Comparison of ENCODE assay signal across 8 cellular contexts in the genomic region with DNA sequence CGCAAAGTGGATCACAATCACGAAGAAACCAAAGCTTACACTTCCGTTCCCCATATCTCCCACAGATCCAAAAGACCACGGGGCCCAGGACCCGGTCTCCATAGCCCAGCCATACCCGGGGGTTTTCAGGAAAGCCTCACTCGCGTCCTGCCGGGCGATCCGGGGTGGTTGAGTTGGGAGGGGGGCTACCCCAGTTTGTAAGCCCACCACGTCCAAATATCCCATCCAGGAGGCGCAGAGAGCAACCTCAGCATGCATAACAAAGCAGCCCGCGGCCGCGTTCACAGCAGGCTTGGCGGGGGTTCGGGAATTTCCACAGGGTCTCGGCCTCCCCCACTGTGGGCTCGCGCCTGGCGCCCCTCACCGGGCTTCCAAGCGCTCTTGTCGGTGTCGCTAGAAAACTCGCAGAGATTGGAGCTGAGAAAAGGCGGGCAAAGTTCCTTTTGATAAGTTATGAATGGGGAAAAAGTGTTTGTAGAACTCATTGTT. TPM values are rescaled to one million over a fixed set of nuclear protein-coding genes. Genes with fewer than 3 reads are reported as not detected.
A peak's percentile ranks its signal among the peaks of the same experiment; 100 is the strongest.
DNase-seq lines count a peak whose midpoint lies in the region; ATAC-seq, FAIRE-seq and TF ChIP-seq lines count a peak whose summit lies in the region.

No MANE protein-coding gene starts in this region.

- H3K4me3 ChIP-seq in HEK293 (ENCODE audit: low read depth, low read length) (peak overlapping the region; percentile 83), SK-N-SH (ENCODE audit: low read depth in 2 of 2, low read length in 1 of 2) (peak overlapping the region; percentile 71 to 95), heart right ventricle (peak overlapping the region; percentile 32 to 73 (median 58)), skin epidermis (peak overlapping the region; percentile 41 to 58 (median 46)), small intestine (ENCODE audit: low read depth in 1 of 2, low read length in 2 of 2) (peak overlapping the region in 1 of 2 donors; percentile 49)

- 0 out of 2 replicates have a peak, but pooled peaks cover 2% of the 10 kb centered on the region for H3K36me3 ChIP-seq in ES-I3 (ENCODE audit: insufficient read depth, low read length)
- H3K36me3 ChIP-seq in HEK293 (ENCODE audit: control insufficient read depth in 2 of 2, insufficient read depth in 1 of 2, low read length in 2 of 2) = peaks cover 0 to 40% of the 10 kb centered on the region in 2 experiments; a peak in 2 of 3 replicates
- peaks cover 0 to 8% of the 10 kb centered on the region in 2 experiments for H3K36me3 ChIP-seq in SK-N-SH (replicated peaks in 1 of 2; ENCODE audit: control insufficient read depth in 1 of 2, insufficient read depth in 2 of 2, low read length in 1 of 2)
- peaks cover 0 to 19% (median 0%) of the 10 kb centered on the region in 9 donors for H3K36me3 ChIP-seq in heart right ventricle
- H3K36me3 ChIP-seq in small intestine (ENCODE audit: control insufficient read depth in 2 of 2, insufficient read depth in 2 of 2, low read length in 2 of 2) = no peaks in the 10 kb centered on the region

- H3F3A ChIP-seq in SK-N-SH (replicated peaks; ENCODE audit: insufficient read depth) = peaks cover 8% of the 10 kb centered on the region

- TF ChIP-seq CTCF in HEK293 (tag by site-specific recombination; IDR thresholded peaks at IDR 0.05) (no peak), SK-N-SH (IDR thresholded peaks at IDR 0.05) (no peak), heart right ventricle (IDR thresholded peaks at IDR 0.05) (no peak)

- CTCF ChIA-PET in HEK293 (lab: Yijun Ruan, JAX) (interaction anchor here (1.0 to 4.8 kb wide), 3 partner anchors 9 to 23 kb away, joined by 3 to 25 read pairs (median 3); partner anchors contain the start of genes CCDC116 and SDF2L1), SK-N-SH (lab: Yijun Ruan, JAX) (interaction anchor here (0.9 to 3.8 kb wide), 2 partner anchors 9 to 22 kb away, joined by 4 to 23 read pairs; partner anchors contain the start of gene SDF2L1)

- POLR2A ChIA-PET in HEK293 (lab: Yijun Ruan, JAX) (interaction anchor here (0.6 to 3.2 kb wide), 4 partner anchors 9 to 61 kb away, joined by 4 to 18 read pairs (median 9); partner anchors contain the start of genes PPIL2 and SDF2L1), SK-N-SH (lab: Yijun Ruan, JAX) (interaction anchor here (1.5 kb wide), 2 partner anchors 9 to 14 kb away, joined by 6 read pairs; partner anchors contain the start of genes PPIL2 and SDF2L1)

- H3K27ac ChIP-seq in HEK293 (ENCODE audit: extremely low read depth, low read depth, low read length) (peak overlapping the region; percentile 27; the same call in 1 of the 2 replicates), SK-N-SH (ENCODE audit: low read depth in 2 of 2, low read length in 1 of 2) (peak overlapping the region; percentile 63 to 67), heart right ventricle (peak overlapping the region in 3 of 10 donors; percentile 5 to 65 (median 52)), skin epidermis (peak overlapping the region in 4 of 21 experiments; percentile 10 to 66 (median 56)), small intestine (ENCODE audit: low read depth in 1 of 2, low read length in 1 of 2) (peak overlapping the region in 1 of 2 donors; percentile 8)

- H2AFZ ChIP-seq in SK-N-SH (ENCODE audit: low read depth) = peak overlapping the region; percentile 98

- peaks cover 15% of the 10 kb centered on the region for H3K79me2 ChIP-seq in SK-N-SH (ENCODE audit: insufficient read depth)

- no peak for FAIRE-seq in small intestine (lab: Jason Lieb, UNC)

- no peaks in the 10 kb centered on the region for H3K9me3 ChIP-seq in ES-I3 (ENCODE audit: control insufficient read depth, insufficient read depth, low read length)
- no peaks in the 10 kb centered on the region for H3K9me3 ChIP-seq in HEK293 (ENCODE audit: control insufficient read depth, insufficient read depth, low read depth, low read length)
- no peaks in the 10 kb centered on the region for H3K9me3 ChIP-seq in SK-N-SH
- no peaks in the 10 kb centered on the region for H3K9me3 ChIP-seq in heart right ventricle
- no peaks in the 10 kb centered on the region for H3K9me3 ChIP-seq in small intestine (ENCODE audit: control insufficient read depth, low read depth)

- H3K4me1 ChIP-seq in ES-I3 (ENCODE audit: insufficient read depth, low read length) (no peaks in the 10 kb centered on the region), HEK293 (ENCODE audit: control insufficient read depth, insufficient read depth, low read length) (no peaks in the 10 kb centered on the region), SK-N-SH (ENCODE audit: control insufficient read depth in 1 of 2, insufficient read depth in 2 of 2, low read depth in 1 of 2, low read length in 1 of 2) (peaks cover 8 to 16% of the 10 kb centered on the region in 2 experiments; a peak in 2 of 4 replicates), heart right ventricle (peaks cover 5 to 33% (median 22%) of the 10 kb centered on the region in 9 donors), small intestine (ENCODE audit: control insufficient read depth in 2 of 2, insufficient read depth in 1 of 2, low read depth in 1 of 2, low read length in 1 of 2) (peaks cover 0 to 6% of the 10 kb centered on the region in 2 donors)

- TF ChIP-seq RAD21 in SK-N-SH (IDR thresholded peaks at IDR 0.05; ENCODE audit: low read length) = no peak

- ATAC-seq in heart right ventricle = peak; percentile 2 to 21 (median 8)

- no peak for TF ChIP-seq EP300 in SK-N-SH (IDR thresholded peaks at IDR 0.05; ENCODE audit: borderline replicate concordance in 1 of 2, low read depth in 1 of 2, low read length in 1 of 2)

- H4K20me1 ChIP-seq in SK-N-SH (ENCODE audit: insufficient read depth) = no peaks in the 10 kb centered on the region

- peak overlapping the region; percentile 100 for H3K4me2 ChIP-seq in SK-N-SH

- peak overlapping the region; percentile 99 for H3K9ac ChIP-seq in ES-I3 (ENCODE audit: low read depth, low read length)
- peak overlapping the region; percentile 83 for H3K9ac ChIP-seq in SK-N-SH

- no peaks in the 10 kb centered on the region for H3K27me3 ChIP-seq in SK-N-SH (ENCODE audit: insufficient read depth)
- H3K27me3 ChIP-seq in heart right ventricle = no peaks in the 10 kb centered on the region
- H3K27me3 ChIP-seq in small intestine (ENCODE audit: control insufficient read depth in 2 of 2, insufficient read depth in 2 of 2, low read length in 2 of 2) = no peaks in the 10 kb centered on the region

- intact Hi-C loops in heart right ventricle (cut with DNase I) = no loop called here

- DNase-seq in SK-N-SH (peak; percentile 71), heart right ventricle (no peak), HCEC 1CT (no peak), COR-L47 (lab: John Stamatoyannopoulos, UW) (no peak), small intestine (no peak)

- no peaks in the 10 kb centered on the region for H3K9me2 ChIP-seq in SK-N-SH

- WGBS in SK-N-SH (ENCODE audit: low lambda C conversion rate) = 1% methylated on average over 23 of the region's 29 CpGs
- 1% methylated on average over 29 of the region's 29 CpGs for WGBS in heart right ventricle, 2 donors
- WGBS in small intestine, 3 donors = 1% methylated on average over 29 of the region's 29 CpGs

TF ChIP-seq in SK-N-SH, 30 proteins besides CTCF, POLR2A, EP300 and RAD21:
- TF ChIP-seq CHD2 (IDR thresholded peaks at IDR 0.05; ENCODE audit: low read length, partially characterized antibody) = no peak
TF ChIP-seq in SK-N-SH: peak in this region for 0.

RNA-seq across cellular contexts. Expression of gene SDF2L1, which starts 9.5 kb away (rescaled TPM):
- polyA plus RNA-seq in SK-N-SH (2012; rRNA removed) (52.2 and 60.9 TPM in 2 replicates), heart right ventricle (100 to 1,000 TPM in 1 of 2 donors, 10 to 100 TPM in 1; 17.6 to 325 TPM), small intestine (100 to 1,000 TPM in 1 of 3 donors, 10 to 100 TPM in 2; 25.9 to 125 (median 59.2) TPM)
- polyA plus RNA-seq in SK-N-SH (2012; cell fraction: cytosol; rRNA removed) = 29.9 and 44.0 TPM in 2 replicates
- polyA plus RNA-seq in SK-N-SH (2012; cell fraction: nucleus; rRNA removed) = 17.1 and 27.1 TPM in 2 replicates
- 10 to 100 TPM; 10.8 to 41.0 (median 18.2) TPM for total RNA-seq in heart right ventricle

RNA-seq across cellular contexts. Expression of gene PPIL2, which starts 14.2 kb away (rescaled TPM):
- polyA plus RNA-seq in SK-N-SH (2012; rRNA removed) = 76.2 and 85.1 TPM in 2 replicates
- 29.3 and 38.8 TPM in 2 replicates for polyA plus RNA-seq in SK-N-SH (2012; cell fraction: cytosol; rRNA removed)
- polyA plus RNA-seq in SK-N-SH (2012; cell fraction: nucleus; rRNA removed) = 289 and 297 TPM in 2 replicates
- total RNA-seq in heart right ventricle = 10 to 100 TPM; 20.4 to 31.0 (median 25.8) TPM
- polyA plus RNA-seq in heart right ventricle = 10 to 100 TPM; 18.4 to 31.9 TPM
- 10 to 100 TPM; 24.9 to 35.2 (median 29.7) TPM for polyA plus RNA-seq in small intestine

RNA-seq across cellular contexts. Expression of gene CCDC116, which starts 19.0 kb away (rescaled TPM):
- polyA plus RNA-seq in SK-N-SH (2012; rRNA removed) = 0.28 and 0.31 TPM in 2 replicates
- polyA plus RNA-seq in SK-N-SH (2012; cell fraction: cytosol; rRNA removed) = 0.08 and 0.09 TPM in 2 replicates
- polyA plus RNA-seq in SK-N-SH (2012; cell fraction: nucleus; rRNA removed) = 1.6 and 2.5 TPM in 2 replicates
- under 1 TPM in 6 of 10 donors, not detected in 4; 0.11 to 0.35 (median 0.28) TPM for total RNA-seq in heart right ventricle
- polyA plus RNA-seq in heart right ventricle = 1 to 10 TPM in 1 of 2 donors, under 1 TPM in 1; 0.19 to 1.2 TPM
- under 1 TPM; 0.22 to 0.40 (median 0.27) TPM for polyA plus RNA-seq in small intestine

RNA-seq across cellular contexts. Expression of gene YDJC, which starts 21.7 kb away (rescaled TPM):
- polyA plus RNA-seq in SK-N-SH (2012; rRNA removed) (37.4 and 39.9 TPM in 2 replicates), heart right ventricle (10 to 100 TPM; 12.7 to 26.4 TPM), small intestine (10 to 100 TPM; 38.8 to 46.7 (median 45.6) TPM)
- polyA plus RNA-seq in SK-N-SH (2012; cell fraction: cytosol; rRNA removed) = 18.4 and 31.5 TPM in 2 replicates
- 56.0 and 94.8 TPM in 2 replicates for polyA plus RNA-seq in SK-N-SH (2012; cell fraction: nucleus; rRNA removed)
- 1 to 10 TPM; 2.3 to 6.1 (median 4.0) TPM for total RNA-seq in heart right ventricle
